In the genomic region with DNA sequence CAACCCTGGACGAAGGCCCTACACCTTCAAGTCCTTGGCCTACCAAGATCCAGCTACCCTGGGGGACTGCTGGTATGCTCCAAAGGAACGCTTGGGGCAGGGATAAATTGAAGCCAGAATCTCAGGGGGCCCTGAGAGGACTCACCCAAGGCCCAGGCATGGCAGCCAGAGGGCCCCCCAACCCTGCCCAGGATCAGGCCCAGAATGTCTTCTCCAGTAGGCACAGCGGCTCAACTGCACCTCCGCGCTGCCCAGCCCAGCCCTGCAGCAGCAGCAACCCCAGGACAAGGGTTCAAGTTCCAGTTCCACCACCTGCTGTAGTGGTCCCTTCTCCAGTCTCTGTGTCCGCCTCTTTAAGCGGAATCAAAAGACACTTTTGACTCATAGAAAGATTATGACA, we compare ENCODE assay signal across 8 cellular contexts. TPM values are rescaled to one million over a fixed set of nuclear protein-coding genes. Genes with fewer than 3 reads are reported as not detected.
DNase-seq lines count a peak whose midpoint lies in the region; ATAC-seq, FAIRE-seq and TF ChIP-seq lines count a peak whose summit lies in the region.

No MANE protein-coding gene starts in this region.

- ATAC-seq in heart right ventricle (no peak), left cardiac atrium (no peak), memory B cell (ENCODE audit: low read depth) (no peak), HG03045 (IDR thresholded peaks at IDR 0.05; ENCODE audit: unreplicated experiment) (no peak)

- no peaks in the 10 kb centered on the region for H3K27me3 ChIP-seq in heart right ventricle

- peaks cover 20% of the 10 kb centered on the region for H3K4me1 Mint-ChIP-seq in activated naive CD8-positive, alpha-beta T cell treated with anti-CD3 and anti-CD28 coated beads for 36 hours
- H3K4me1 Mint-ChIP-seq in memory B cell = peaks cover 4% of the 10 kb centered on the region

- H3K9me3 Mint-ChIP-seq in activated naive CD8-positive, alpha-beta T cell treated with anti-CD3 and anti-CD28 coated beads for 36 hours = no peaks in the 10 kb centered on the region
- H3K9me3 Mint-ChIP-seq in memory B cell = no peaks in the 10 kb centered on the region

- H3K27ac Mint-ChIP-seq in activated naive CD8-positive, alpha-beta T cell treated with anti-CD3 and anti-CD28 coated beads for 36 hours = peak overlapping the region; percentile 96
- H3K27ac Mint-ChIP-seq in memory B cell = no peak overlapping the region

- peaks cover 0 to 34% (median 21%) of the 10 kb centered on the region in 9 donors for H3K4me1 ChIP-seq in heart right ventricle

- 92% methylated on average over 7 of the region's 7 CpGs for WGBS in heart right ventricle, 2 donors

- TF ChIP-seq CTCF in heart right ventricle (IDR thresholded peaks at IDR 0.05) = no peak

- H3K36me3 ChIP-seq in heart right ventricle = no peaks in the 10 kb centered on the region

- no peak for DNase-seq in heart right ventricle
- DNase-seq in left cardiac atrium = no peak
- DNase-seq in activated naive CD8-positive, alpha-beta T cell treated with anti-CD3 and anti-CD28 coated beads for 36 hours = no peak
- DNase-seq in memory B cell (ENCODE audit: low spot score in 2 of 2) = no peak
- DNase-seq in NCI-H524 (lab: John Stamatoyannopoulos, UW) = no peak
- DNase-seq in NCI-H1417 (lab: John Stamatoyannopoulos, UW) = no peak
- DNase-seq in HTR-8/SVneo (ENCODE audit: insufficient read length, low spot score) = no peak

- intact Hi-C loops in heart right ventricle (cut with DNase I) = loop anchor here in 4 of 10 donors (5.0 kb wide), 2 partner anchors 52 to 57 kb away; no protein-coding TSS in a partner anchor
- intact Hi-C loops in left cardiac atrium (cut with DNase I) = no loop called here

- no peaks in the 10 kb centered on the region for H3K27me3 Mint-ChIP-seq in activated naive CD8-positive, alpha-beta T cell treated with anti-CD3 and anti-CD28 coated beads for 36 hours
- H3K27me3 Mint-ChIP-seq in memory B cell = no peaks in the 10 kb centered on the region

- peak overlapping the region; percentile 94 for H3K4me3 Mint-ChIP-seq in activated naive CD8-positive, alpha-beta T cell treated with anti-CD3 and anti-CD28 coated beads for 36 hours
- peak overlapping the region; percentile 97 for H3K4me3 Mint-ChIP-seq in memory B cell

- peaks cover 9% of the 10 kb centered on the region for H3K36me3 Mint-ChIP-seq in activated naive CD8-positive, alpha-beta T cell treated with anti-CD3 and anti-CD28 coated beads for 36 hours
- no peaks in the 10 kb centered on the region for H3K36me3 Mint-ChIP-seq in memory B cell

- H3K27ac ChIP-seq in heart right ventricle = peak overlapping the region in 6 of 10 donors; percentile 72 to 97 (median 91)

- peak overlapping the region in 6 of 10 donors; percentile 71 to 96 (median 84) for H3K4me3 ChIP-seq in heart right ventricle

- no peaks in the 10 kb centered on the region for H3K9me3 ChIP-seq in heart right ventricle

- no peak for FAIRE-seq in HTR-8/SVneo (lab: Jason Lieb, UNC)

RNA-seq across cellular contexts. Expression of gene TFAP4, which starts 2.2 kb away (rescaled TPM):
- total RNA-seq in heart right ventricle = 1 to 10 TPM; 1.8 to 6.6 (median 3.1) TPM
- polyA plus RNA-seq in heart right ventricle = 1 to 10 TPM; 2.0 to 4.6 TPM
- total RNA-seq in left cardiac atrium = 1 to 10 TPM; 3.7 to 4.2 TPM
- total RNA-seq in activated naive CD8-positive, alpha-beta T cell treated with anti-CD3 and anti-CD28 coated beads for 36 hours = 10 to 100 TPM; 44.2 to 44.9 TPM

RNA-seq across cellular contexts. Expression of gene SRL, which starts 28.7 kb away (rescaled TPM):
- 100 to 1,000 TPM; 443 to 587 (median 486) TPM for total RNA-seq in heart right ventricle
- 100 to 1,000 TPM; 161 to 224 TPM for polyA plus RNA-seq in heart right ventricle
- total RNA-seq in left cardiac atrium = 100 to 1,000 TPM; 302 to 359 TPM
- total RNA-seq in activated naive CD8-positive, alpha-beta T cell treated with anti-CD3 and anti-CD28 coated beads for 36 hours = not detected

RNA-seq across cellular contexts. Expression of gene GLIS2, which starts 45.3 kb away (rescaled TPM):
- total RNA-seq in heart right ventricle = 10 to 100 TPM in 8 of 10 donors, 1 to 10 TPM in 2; 9.0 to 16.9 (median 14.9) TPM
- polyA plus RNA-seq in heart right ventricle = 10 to 100 TPM in 1 of 2 donors, 1 to 10 TPM in 1; 6.9 to 13.1 TPM
- 10 to 100 TPM; 23.9 to 29.2 TPM for total RNA-seq in left cardiac atrium
- under 1 TPM; 0.08 to 0.16 TPM for total RNA-seq in activated naive CD8-positive, alpha-beta T cell treated with anti-CD3 and anti-CD28 coated beads for 36 hours

Comparison
In these comparisons a context has a peak if more than half of its experiments do, and no peak if none do; other contexts are left out.
1. RNA of gene TFAP4, which starts 2.2 kb away (total RNA-seq): 44.2 to 44.9 TPM in activated naive CD8-positive, alpha-beta T cell treated with anti-CD3 and anti-CD28 coated beads for 36 hours; 3.7 to 4.2 TPM in left cardiac atrium and 1.8 to 6.6 TPM in heart right ventricle; every median in the first group is over 4 times any median in the second.
2. RNA of gene SRL, which starts 28.7 kb away (total RNA-seq): 443 to 587 TPM in heart right ventricle and 302 to 359 TPM in left cardiac atrium; not detected in activated naive CD8-positive, alpha-beta T cell treated with anti-CD3 and anti-CD28 coated beads for 36 hours; every median in the first group is over 100 times any median in the second.
3. RNA of gene GLIS2, which starts 45.3 kb away (total RNA-seq): 23.9 to 29.2 TPM in left cardiac atrium and 9.0 to 16.9 TPM in heart right ventricle; 0.08 to 0.16 TPM in activated naive CD8-positive, alpha-beta T cell treated with anti-CD3 and anti-CD28 coated beads for 36 hours; every median in the first group is over 4 times any median in the second.